Comparison of ENCODE assay signal across 9 cellular contexts in the genomic region with DNA sequence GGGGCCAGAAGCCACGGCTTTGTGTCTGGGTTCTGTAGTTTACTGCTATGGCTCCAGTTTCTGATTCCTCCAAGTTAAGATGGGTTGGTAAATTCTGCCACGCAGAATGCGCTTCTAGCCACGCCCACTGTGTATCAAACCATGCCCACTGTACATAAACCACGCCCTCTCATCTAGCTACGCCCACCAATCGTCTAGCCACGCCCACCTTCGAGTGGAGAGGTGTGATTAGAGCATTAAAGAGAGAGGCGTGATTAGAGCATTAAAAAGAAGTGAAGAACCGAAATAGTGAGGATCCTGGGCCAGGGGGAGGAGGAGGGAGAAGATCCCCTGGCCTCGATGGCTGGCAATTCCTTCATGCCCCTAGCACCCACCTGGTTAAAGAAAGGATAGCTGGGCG. TPM values are rescaled to one million over a fixed set of nuclear protein-coding genes. Genes with fewer than 3 reads are reported as not detected.
A peak's percentile ranks its signal among the peaks of the same experiment; 100 is the strongest.
DNase-seq lines count a peak whose midpoint lies in the region; ATAC-seq, FAIRE-seq and TF ChIP-seq lines count a peak whose summit lies in the region.
"Had no signal": no experiment of that assay in that cellular context is flagged by ENCODE, and none has a peak within 500 bp of the region (broad histone marks: within the 10 kb centered on the region; RNA-seq: fewer than 3 reads in every experiment).

No MANE protein-coding gene starts in this region.

- no peak overlapping the region for H3K9ac ChIP-seq in K562 (ENCODE audit: insufficient read depth in 1 of 2, low read depth in 2 of 2, low read length in 2 of 2)

- no peak for TF ChIP-seq EP300 in K562 (IDR thresholded peaks at IDR 0.05; ENCODE audit: low read length)

- no peak overlapping the region for H3K4me3 ChIP-seq in K562
- no peak overlapping the region for H3K4me3 ChIP-seq in ascending aorta
- H3K4me3 ChIP-seq: thoracic aorta had no signal

- CTCF ChIA-PET in RWPE1 (lab: Yijun Ruan, JAX) (interaction anchor here (1.3 kb wide), 1 partner anchor 11 kb away, joined by 5 read pairs; no protein-coding TSS in a partner anchor), K562 (lab: Yijun Ruan, JAX; ENCODE audit: low intra/inter-chr PET ratio) (interaction anchor here (0.6 kb wide), 1 partner anchor 186 kb away, joined by 3 read pairs; no protein-coding TSS in a partner anchor)

- 5% methylated on average over 12 of the region's 13 CpGs for WGBS in K562 (ENCODE audit: insufficient coverage, low coverage, missing lambda C conversion rate)

- no peak for TF ChIP-seq POLR2A in K562 (conservative IDR thresholded peaks at IDR 0.05)

- in situ Hi-C loops in K562 (cut with MboI) = no loop called here

- peak; percentile 62 for DNase-seq in activated CD8-positive, alpha-beta memory T cell treated with anti-CD3 and anti-CD28 coated beads, Interleukin-2, amount 50 U/mL, for 48 hours
- no peak for DNase-seq in activated CD8-positive, alpha-beta memory T cell treated with anti-CD3 and anti-CD28 coated beads for 24 hours
- peak; percentile 53 for DNase-seq in RWPE1 (ENCODE audit: low spot score)
- DNase-seq in K562 (ENCODE audit: extremely low read depth in 1 of 4, low spot score in 3 of 4) = peak; percentile 79 to 83 (median 82)
- peak; percentile 73 for DNase-seq in stimulated activated CD8-positive, alpha-beta memory T cell treated with anti-CD3 and anti-CD28 coated beads, Interleukin-4, amount 100 ng/mL, for 48 hours
- no peak for DNase-seq in ascending aorta (ENCODE audit: low spot score in 2 of 2)
- no peak for DNase-seq in D721Med (ENCODE audit: insufficient read length, low spot score)
- no peak for DNase-seq in left lobe of liver (ENCODE audit: low spot score)

- no peaks in the 10 kb centered on the region for H3K9me1 ChIP-seq in K562 (ENCODE audit: control insufficient read depth, insufficient read depth, low read length)

- H3K9me3 ChIP-seq in K562 (replicated peaks; ENCODE audit: control insufficient read depth, insufficient read depth, low read depth, low read length) (no peaks in the 10 kb centered on the region), ascending aorta (no peaks in the 10 kb centered on the region)
- H3K9me3 ChIP-seq: thoracic aorta had no signal

- intact Hi-C loops in K562 (cut with micrococcal nuclease) (no loop called here), ascending aorta (cut with DNase I) (no loop called here)

- ATAC-seq in K562 (peak; percentile 99), left lobe of liver (no peak)

- H3K27me3 ChIP-seq in K562 (ENCODE audit: control insufficient read depth in 2 of 2, insufficient read depth in 2 of 2, low read length in 2 of 2) (peaks cover 0 to 12% of the 10 kb centered on the region in 2 experiments; a peak in 2 of 5 replicates), ascending aorta (no peaks in the 10 kb centered on the region)

- H3K27ac ChIP-seq in RWPE1 = no peak overlapping the region
- H3K27ac ChIP-seq in K562 (ENCODE audit: extremely low read depth, low read depth, low read length) = no peak overlapping the region
- H3K27ac ChIP-seq in ascending aorta = no peak overlapping the region
- H3K27ac ChIP-seq: thoracic aorta had no signal

- H3K4me2 ChIP-seq in K562 (ENCODE audit: insufficient read depth, low read length) = no peak overlapping the region; the same call in 1 of the 2 replicates

- H4K20me1 ChIP-seq in K562 (replicated peaks; ENCODE audit: control insufficient read depth, insufficient read depth, low read length) = no peaks in the 10 kb centered on the region

- no TSS peak for BruUV-seq in K562 (replicated peaks; lab: Mats Ljungman, UMichigan)

- H3K36me3 ChIP-seq in K562 (ENCODE audit: control insufficient read depth, insufficient read depth, low read length) (no peaks in the 10 kb centered on the region), ascending aorta (no peaks in the 10 kb centered on the region)
- H3K36me3 ChIP-seq: thoracic aorta had no signal

- H3K79me2 ChIP-seq in K562 (ENCODE audit: control insufficient read depth, insufficient read depth, low read length) = no peaks in the 10 kb centered on the region

- TF ChIP-seq CTCF in RWPE1 (conservative IDR thresholded peaks at IDR 0.05; ENCODE audit: low read depth) (no peak), K562 (IDR thresholded peaks at IDR 0.05 in 2 of 3, conservative IDR thresholded peaks at IDR 0.05 in 1 of 3; ENCODE audit: insufficient read depth in 2 of 3, low read depth in 1 of 3, low read length in 3 of 3) (no peak), ascending aorta (IDR thresholded peaks at IDR 0.05) (no peak), D721Med (IDR thresholded peaks at IDR 0.05; ENCODE audit: insufficient read depth, missing control alignments) (no peak)

- no peak for TF ChIP-seq RAD21 in K562 (CRISPR knock-in tag; conservative IDR thresholded peaks at IDR 0.05 in 1 of 2, IDR thresholded peaks at IDR 0.05 in 1 of 2)

- no peak overlapping the region for H2AFZ ChIP-seq in K562 (ENCODE audit: low read depth, low read length)

- FAIRE-seq in K562 (lab: Jason Lieb, UNC) (peak; percentile 99), D721Med (lab: Jason Lieb, UNC) (no peak)

- H3K4me1 ChIP-seq in K562 (replicated peaks in 1 of 2; ENCODE audit: control insufficient read depth in 2 of 2, insufficient read depth in 2 of 2, low read length in 2 of 2) (peaks cover 0 to 6% of the 10 kb centered on the region in 2 experiments; a peak in 2 of 5 replicates), ascending aorta (peaks cover 0 to 3% of the 10 kb centered on the region in 2 donors)

- POLR2A ChIA-PET in RWPE1 (lab: Yijun Ruan, JAX; ENCODE audit: low non-redundant PET) (no interaction called here), K562 (lab: Yijun Ruan, JAX) (interaction anchor here (0.6 to 0.9 kb wide), 3 partner anchors 23 to 1277 kb away, joined by 3 to 4 read pairs (median 3); no protein-coding TSS in a partner anchor)

TF ChIP-seq in K562, 482 proteins besides CTCF, POLR2A, EP300 and RAD21 (continues in another document):
- TF ChIP-seq E2F6 (IDR thresholded peaks at IDR 0.05; ENCODE audit: borderline replicate concordance in 1 of 2, extremely low read depth in 1 of 2, insufficient read depth in 1 of 2, insufficient read length in 1 of 2, low read depth in 1 of 2, low read length in 1 of 2, poor library complexity in 1 of 2, severe bottlenecking in 1 of 2) = no peak
- TF ChIP-seq, protein P1, sequence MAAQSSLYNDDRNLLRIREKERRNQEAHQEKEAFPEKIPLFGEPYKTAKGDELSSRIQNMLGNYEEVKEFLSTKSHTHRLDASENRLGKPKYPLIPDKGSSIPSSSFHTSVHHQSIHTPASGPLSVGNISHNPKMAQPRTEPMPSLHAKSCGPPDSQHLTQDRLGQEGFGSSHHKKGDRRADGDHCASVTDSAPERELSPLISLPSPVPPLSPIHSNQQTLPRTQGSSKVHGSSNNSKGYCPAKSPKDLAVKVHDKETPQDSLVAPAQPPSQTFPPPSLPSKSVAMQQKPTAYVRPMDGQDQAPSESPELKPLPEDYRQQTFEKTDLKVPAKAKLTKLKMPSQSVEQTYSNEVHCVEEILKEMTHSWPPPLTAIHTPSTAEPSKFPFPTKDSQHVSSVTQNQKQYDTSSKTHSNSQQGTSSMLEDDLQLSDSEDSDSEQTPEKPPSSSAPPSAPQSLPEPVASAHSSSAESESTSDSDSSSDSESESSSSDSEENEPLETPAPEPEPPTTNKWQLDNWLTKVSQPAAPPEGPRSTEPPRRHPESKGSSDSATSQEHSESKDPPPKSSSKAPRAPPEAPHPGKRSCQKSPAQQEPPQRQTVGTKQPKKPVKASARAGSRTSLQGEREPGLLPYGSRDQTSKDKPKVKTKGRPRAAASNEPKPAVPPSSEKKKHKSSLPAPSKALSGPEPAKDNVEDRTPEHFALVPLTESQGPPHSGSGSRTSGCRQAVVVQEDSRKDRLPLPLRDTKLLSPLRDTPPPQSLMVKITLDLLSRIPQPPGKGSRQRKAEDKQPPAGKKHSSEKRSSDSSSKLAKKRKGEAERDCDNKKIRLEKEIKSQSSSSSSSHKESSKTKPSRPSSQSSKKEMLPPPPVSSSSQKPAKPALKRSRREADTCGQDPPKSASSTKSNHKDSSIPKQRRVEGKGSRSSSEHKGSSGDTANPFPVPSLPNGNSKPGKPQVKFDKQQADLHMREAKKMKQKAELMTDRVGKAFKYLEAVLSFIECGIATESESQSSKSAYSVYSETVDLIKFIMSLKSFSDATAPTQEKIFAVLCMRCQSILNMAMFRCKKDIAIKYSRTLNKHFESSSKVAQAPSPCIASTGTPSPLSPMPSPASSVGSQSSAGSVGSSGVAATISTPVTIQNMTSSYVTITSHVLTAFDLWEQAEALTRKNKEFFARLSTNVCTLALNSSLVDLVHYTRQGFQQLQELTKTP (IDR thresholded peaks at IDR 0.05; ENCODE audit: low read depth in 1 of 2, partially characterized antibody in 2 of 2) = no peak
- TF ChIP-seq TRIM28 (IDR thresholded peaks at IDR 0.05) = no peak

RNA-seq across cellular contexts. Expression of gene ADGRE5, which starts 43.7 kb away (rescaled TPM):
- 133 and 378 TPM in 2 replicates for total RNA-seq in K562 (2011; cell fraction: chromatin; rRNA removed; ENCODE audit: low replicate concordance)
- 188 and 218 TPM in 2 replicates for total RNA-seq in K562 (2011; cell fraction: nucleolus; rRNA removed)
- total RNA-seq in K562 (2011; cell fraction: nucleoplasm; rRNA removed) = 153 and 170 TPM in 2 replicates
- total RNA-seq in K562 (2014; rRNA removed) (31.1 and 34.2 TPM in 2 replicates), K562 (2014; rRNA removed; fragmentation: Illumina TruSeq; extraction: Trizol) (8.3 and 10.0 TPM in 2 replicates), K562 (2015; rRNA removed; fragmentation: Illumina TruSeq; extraction: Trizol) (11.4 and 11.9 TPM in 2 replicates), K562 (2021) (58.2 and 68.9 TPM in 2 replicates), ascending aorta (201 TPM), left lobe of liver (11.7 TPM)
- polyA plus RNA-seq in K562 (2011; rRNA removed) (15.6 and 30.7 TPM in 2 replicates), K562 (2014; fragmentation: Illumina TruSeq; extraction: Trizol) (32.2 and 45.4 TPM in 2 replicates), K562 (2014; fragmentation: Nextera tagmentation; extraction: Ambion mirVana) (1 to 10 TPM; 2.5 to 3.1 TPM), K562 (2014; rRNA removed) (28.2 and 35.7 TPM in 2 replicates)
- polyA plus RNA-seq in K562 (2011; cell fraction: cytosol; rRNA removed) = 15.4 and 18.5 TPM in 2 replicates
- polyA plus RNA-seq in K562 (2011; cell fraction: nucleus; rRNA removed) = 97.7 and 167 TPM in 2 replicates
- polyA plus RNA-seq in K562 (2012) = 50.5 and 78.5 TPM in 2 replicates
- 22.6 and 23.8 TPM in 2 replicates for polyA minus RNA-seq in K562 (2011; rRNA and poly(A)+ RNA removed)
- 20.7 and 23.5 TPM in 2 replicates for polyA minus RNA-seq in K562 (2011; cell fraction: cytosol; rRNA and poly(A)+ RNA removed)
- polyA minus RNA-seq in K562 (2011; cell fraction: nucleus; rRNA and poly(A)+ RNA removed) = 38.5 and 43.3 TPM in 2 replicates

Comparison
In these comparisons a context has a peak if more than half of its experiments do, and no peak if none do; other contexts are left out.
1. DNase-seq: peak in activated CD8-positive, alpha-beta memory T cell treated with anti-CD3 and anti-CD28 coated beads, Interleukin-2, amount 50 U/mL, for 48 hours (single experiment), RWPE1 (single experiment), K562 (4 of 4) and stimulated activated CD8-positive, alpha-beta memory T cell treated with anti-CD3 and anti-CD28 coated beads, Interleukin-4, amount 100 ng/mL, for 48 hours (single experiment); none in activated CD8-positive, alpha-beta memory T cell treated with anti-CD3 and anti-CD28 coated beads for 24 hours (single experiment), ascending aorta (0 of 2), D721Med (single experiment) and left lobe of liver (single experiment).